In the genomic region with DNA sequence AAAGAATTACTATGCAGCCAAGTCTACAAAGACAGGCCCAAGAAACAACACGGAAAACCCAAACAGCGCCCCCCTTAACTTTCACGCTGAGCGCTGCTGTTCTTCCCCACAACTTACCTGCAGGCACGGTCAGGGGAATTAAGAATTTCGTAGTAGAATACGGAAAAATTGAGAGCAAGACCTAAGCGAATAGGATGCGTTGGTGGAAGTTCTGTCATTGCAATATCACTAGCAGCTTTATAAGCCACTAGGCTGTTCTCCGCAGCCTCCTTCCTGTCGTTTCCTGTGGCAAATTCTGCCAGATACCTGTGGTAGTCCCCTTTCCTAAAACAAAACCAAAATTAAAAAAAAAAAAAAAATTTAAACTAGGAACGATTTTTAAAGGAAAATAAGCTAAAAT, we compare ENCODE assay signal across 17 cellular contexts. TPM values are rescaled to one million over a fixed set of nuclear protein-coding genes. Genes with fewer than 3 reads are reported as not detected.
DNase-seq lines count a peak whose midpoint lies in the region; ATAC-seq and TF ChIP-seq lines count a peak whose summit lies in the region.
"Had no signal": no experiment of that assay in that cellular context is flagged by ENCODE, and none has a peak within 500 bp of the region (broad histone marks: within the 10 kb centered on the region; RNA-seq: fewer than 3 reads in every experiment).

No MANE protein-coding gene starts in this region.

- no peaks in the 10 kb centered on the region for H3K27me3 Mint-ChIP-seq in T-helper 17 cell
- no peaks in the 10 kb centered on the region for H3K27me3 Mint-ChIP-seq in central memory CD8-positive, alpha-beta T cell

- peaks cover 34% of the 10 kb centered on the region for H3K4me1 Mint-ChIP-seq in T-helper 17 cell
- H3K4me1 Mint-ChIP-seq in central memory CD8-positive, alpha-beta T cell, result peaks cover 44% of the 10 kb centered on the region

- no peak for TF ChIP-seq RAD21 in SK-N-SH (IDR thresholded peaks at IDR 0.05; ENCODE audit: low read length)

- no peak for DNase-seq in SK-N-SH
- DNase-seq in T-helper 17 cell, result no peak
- DNase-seq in central memory CD8-positive, alpha-beta T cell (ENCODE audit: low spot score in 2 of 2), result no peak
- DNase-seq in NCI-H1930 (lab: John Stamatoyannopoulos, UW), result no peak
- DNase-seq: activated CD4-positive, CD25-positive, alpha-beta regulatory T cell treated with anti-CD3 and anti-CD28 coated beads, Interleukin-2, amount 50 U/mL, for 72 hours; effector CD4-positive, alpha-beta T cell; GOT3; left colon; NCI-H1436; SIG-M5 had no signal

- no peak overlapping the region for H3K4me3 ChIP-seq in SK-N-SH (ENCODE audit: low read depth in 2 of 2, low read length in 1 of 2)
- H3K4me3 ChIP-seq in skeletal muscle tissue (ENCODE audit: low read length in 3 of 3), result no peak overlapping the region
- H3K4me3 ChIP-seq: GM12878 had no signal

- H3K36me3 Mint-ChIP-seq in T-helper 17 cell (ENCODE audit: low read depth), result peaks cover 12% of the 10 kb centered on the region
- peaks cover 53% of the 10 kb centered on the region for H3K36me3 Mint-ChIP-seq in central memory CD8-positive, alpha-beta T cell (ENCODE audit: insufficient read depth)

- H3K27ac ChIP-seq in SK-N-SH (ENCODE audit: low read depth in 2 of 2, low read length in 1 of 2) (peak overlapping the region in 1 of 2 experiments; percentile 38; a peak in 1 of 4 replicates), skeletal muscle tissue (ENCODE audit: low read depth, low read length) (peak overlapping the region; percentile 2)
- H3K27ac ChIP-seq: 22Rv1 had no signal

- H3F3A ChIP-seq in SK-N-SH (replicated peaks; ENCODE audit: insufficient read depth), result peaks cover 52% of the 10 kb centered on the region

- H3K9me3 ChIP-seq in SK-N-SH, result no peaks in the 10 kb centered on the region
- no peaks in the 10 kb centered on the region for H3K9me3 ChIP-seq in T-helper 17 cell (ENCODE audit: control insufficient read depth, low read length, poor library complexity, severe bottlenecking)
- H3K9me3 ChIP-seq in skeletal muscle tissue (ENCODE audit: control insufficient read depth in 3 of 3, low read length in 3 of 3), result no peaks in the 10 kb centered on the region
- H3K9me3 ChIP-seq: neutrophil had no signal

- TF ChIP-seq CTCF in SK-N-SH (IDR thresholded peaks at IDR 0.05), result peak; percentile 17; the same call in 1 of the 2 replicates

- H4K20me1 ChIP-seq in SK-N-SH (ENCODE audit: insufficient read depth), result peaks cover 95% of the 10 kb centered on the region

- H3K4me1 ChIP-seq in SK-N-SH (ENCODE audit: control insufficient read depth in 1 of 2, insufficient read depth in 2 of 2, low read depth in 1 of 2, low read length in 1 of 2), result peaks cover 2 to 22% of the 10 kb centered on the region in 2 experiments; a peak in 2 of 4 replicates
- peaks cover 17 to 34% (median 31%) of the 10 kb centered on the region in 3 donors for H3K4me1 ChIP-seq in skeletal muscle tissue (ENCODE audit: control insufficient read depth in 3 of 3, insufficient read depth in 3 of 3, low read length in 3 of 3)

- no peak overlapping the region for H2AFZ ChIP-seq in SK-N-SH (ENCODE audit: low read depth)

- no peaks in the 10 kb centered on the region for H3K9me3 Mint-ChIP-seq in central memory CD8-positive, alpha-beta T cell

- H3K36me3 ChIP-seq in SK-N-SH (replicated peaks in 1 of 2; ENCODE audit: control insufficient read depth in 1 of 2, insufficient read depth in 2 of 2, low read length in 1 of 2) (peaks cover 26 to 66% of the 10 kb centered on the region in 2 experiments), skeletal muscle tissue (ENCODE audit: control insufficient read depth in 3 of 3, insufficient read depth in 3 of 3, low read length in 3 of 3) (peaks cover 6 to 12% (median 8%) of the 10 kb centered on the region in 3 donors)

- no peak for TF ChIP-seq EP300 in SK-N-SH (IDR thresholded peaks at IDR 0.05; ENCODE audit: borderline replicate concordance in 1 of 2, low read depth in 1 of 2, low read length in 1 of 2)

- H3K9ac ChIP-seq in SK-N-SH (no peak overlapping the region), skeletal muscle tissue (ENCODE audit: low read depth in 1 of 3, low read length in 3 of 3) (no peak overlapping the region)

- H3K4me2 ChIP-seq in SK-N-SH, result no peak overlapping the region

- H3K9me2 ChIP-seq in SK-N-SH, result no peaks in the 10 kb centered on the region

- H3K27ac Mint-ChIP-seq in T-helper 17 cell, result peak overlapping the region; percentile 62
- H3K27ac Mint-ChIP-seq in central memory CD8-positive, alpha-beta T cell (ENCODE audit: low read depth), result peak overlapping the region; percentile 47

- POLR2A ChIA-PET in SK-N-SH (lab: Yijun Ruan, JAX), result no interaction called here

- H3K27me3 ChIP-seq in SK-N-SH (ENCODE audit: insufficient read depth) (no peaks in the 10 kb centered on the region), skeletal muscle tissue (ENCODE audit: control insufficient read depth in 3 of 3, insufficient read depth in 3 of 3, low read length in 3 of 3) (no peaks in the 10 kb centered on the region)
- H3K27me3 ChIP-seq: neutrophil had no signal

- peak overlapping the region; percentile 67 for H3K4me3 Mint-ChIP-seq in T-helper 17 cell
- H3K4me3 Mint-ChIP-seq in central memory CD8-positive, alpha-beta T cell, result peak overlapping the region; percentile 57

- CTCF ChIA-PET in SK-N-SH (lab: Yijun Ruan, JAX), result interaction anchor here (1.0 to 3.2 kb wide), 4 partner anchors 9 to 155 kb away, joined by 3 to 15 read pairs (median 5); partner anchors contain the start of gene INPP5K

- WGBS in SK-N-SH (ENCODE audit: low lambda C conversion rate), result 93% methylated on average over 12 of the region's 12 CpGs

- H3K79me2 ChIP-seq in SK-N-SH (ENCODE audit: insufficient read depth), result peaks cover 99% of the 10 kb centered on the region

- ATAC-seq in SK-N-SH treated with all-trans-retinoic acid at 6 μM for 48 hours, result no peak
- peak; percentile 29 for ATAC-seq in T-helper 17 cell
- ATAC-seq in central memory CD8-positive, alpha-beta T cell (replicated peaks; ENCODE audit: extremely low read depth, poor library complexity, severe bottlenecking), result no peak
- ATAC-seq in GM19035 (IDR thresholded peaks at IDR 0.05; ENCODE audit: unreplicated experiment), result no peak
- no peak for ATAC-seq in HG03095 (IDR thresholded peaks at IDR 0.05; ENCODE audit: unreplicated experiment)
- ATAC-seq: GM12878, left colon had no signal

TF ChIP-seq in SK-N-SH, 30 proteins besides CTCF, POLR2A, EP300 and RAD21 (continues in another document):
- TF ChIP-seq ZBTB33 (IDR thresholded peaks at IDR 0.05; ENCODE audit: borderline replicate concordance, low read depth), result no peak

TF ChIP-seq in SK-N-SH treated with all-trans-retinoic acid at 6 μM for 48 hours, 23 proteins besides CTCF, POLR2A, EP300 and RAD21:
- TF ChIP-seq OSR1 (CRISPR knock-in tag; IDR thresholded peaks at IDR 0.05) (no peak), CSDC2 (CRISPR knock-in tag; IDR thresholded peaks at IDR 0.05) (no peak), ZFP30 (CRISPR knock-in tag; IDR thresholded peaks at IDR 0.05) (no peak), ARNTL (CRISPR knock-in tag; IDR thresholded peaks at IDR 0.05; ENCODE audit: borderline replicate concordance, low read depth) (no peak), PPARA (CRISPR knock-in tag; IDR thresholded peaks at IDR 0.05; ENCODE audit: borderline replicate concordance) (no peak), ESRRG (CRISPR knock-in tag; IDR thresholded peaks at IDR 0.05) (no peak), RARB (CRISPR knock-in tag; IDR thresholded peaks at IDR 0.05) (no peak), CSRNP3 (CRISPR knock-in tag; IDR thresholded peaks at IDR 0.05) (no peak), ZNF565 (CRISPR knock-in tag; conservative IDR thresholded peaks at IDR 0.05; ENCODE audit: low read depth) (no peak), ISL1 (CRISPR knock-in tag; IDR thresholded peaks at IDR 0.05) (no peak), GLIS3 (CRISPR knock-in tag; IDR thresholded peaks at IDR 0.05) (no peak)
- TF ChIP-seq, protein P1, sequence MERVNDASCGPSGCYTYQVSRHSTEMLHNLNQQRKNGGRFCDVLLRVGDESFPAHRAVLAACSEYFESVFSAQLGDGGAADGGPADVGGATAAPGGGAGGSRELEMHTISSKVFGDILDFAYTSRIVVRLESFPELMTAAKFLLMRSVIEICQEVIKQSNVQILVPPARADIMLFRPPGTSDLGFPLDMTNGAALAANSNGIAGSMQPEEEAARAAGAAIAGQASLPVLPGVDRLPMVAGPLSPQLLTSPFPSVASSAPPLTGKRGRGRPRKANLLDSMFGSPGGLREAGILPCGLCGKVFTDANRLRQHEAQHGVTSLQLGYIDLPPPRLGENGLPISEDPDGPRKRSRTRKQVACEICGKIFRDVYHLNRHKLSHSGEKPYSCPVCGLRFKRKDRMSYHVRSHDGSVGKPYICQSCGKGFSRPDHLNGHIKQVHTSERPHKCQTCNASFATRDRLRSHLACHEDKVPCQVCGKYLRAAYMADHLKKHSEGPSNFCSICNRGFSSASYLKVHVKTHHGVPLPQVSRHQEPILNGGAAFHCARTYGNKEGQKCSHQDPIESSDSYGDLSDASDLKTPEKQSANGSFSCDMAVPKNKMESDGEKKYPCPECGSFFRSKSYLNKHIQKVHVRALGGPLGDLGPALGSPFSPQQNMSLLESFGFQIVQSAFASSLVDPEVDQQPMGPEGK (CRISPR knock-in tag; IDR thresholded peaks at IDR 0.05; ENCODE audit: borderline replicate concordance), result no peak

RNA-seq across cellular contexts. Expression of gene YWHAE, which starts 39.0 kb away (rescaled TPM):
- polyA plus RNA-seq in SK-N-SH (2012; rRNA removed), result 812 and 1,023 TPM in 2 replicates
- 1,249 and 1,463 TPM in 2 replicates for polyA plus RNA-seq in SK-N-SH (2012; cell fraction: cytosol; rRNA removed)
- 328 and 363 TPM in 2 replicates for polyA plus RNA-seq in SK-N-SH (2012; cell fraction: nucleus; rRNA removed)
- total RNA-seq in T-helper 17 cell (100 to 1,000 TPM; 142 to 146 TPM), skeletal muscle tissue (280 TPM)
